In genomic region chrX:134374910-134375309, GRCh38 we compare ENCODE assay signal across 9 cellular contexts. TPM values are rescaled to one million over a fixed set of nuclear protein-coding genes. Genes with fewer than 3 reads are reported as not detected.
DNase-seq lines count a peak whose midpoint lies in the region; ATAC-seq and TF ChIP-seq lines count a peak whose summit lies in the region.
"Had no signal": no experiment of that assay in that cellular context is flagged by ENCODE, and none has a peak within 500 bp of the region (broad histone marks: within the 10 kb centered on the region; RNA-seq: fewer than 3 reads in every experiment).

No MANE protein-coding gene starts in this region.

- ATAC-seq in GM18498 (IDR thresholded peaks at IDR 0.05; ENCODE audit: unreplicated experiment): no peak
- ATAC-seq: body of pancreas had no signal

- peaks cover 43% of the 10 kb centered on the region for H3K79me2 ChIP-seq in mammary epithelial cell (ENCODE audit: insufficient read depth, low read length)

- dilution Hi-C loops in mammary epithelial cell (cut with HindIII; ENCODE audit: low sequenced_read_pairs): no loop called here

- TF ChIP-seq POLR2A in NB4 (IDR thresholded peaks at IDR 0.05; ENCODE audit: extremely low read depth, insufficient read length): no peak

- peaks cover 4% of the 10 kb centered on the region for H3K4me1 ChIP-seq in mammary epithelial cell (ENCODE audit: insufficient read depth, low read length)

- peak overlapping the region; percentile 91 to 96 (median 91) for H3K4me3 Mint-ChIP-seq in nephron

- H2AFZ ChIP-seq in mammary epithelial cell (ENCODE audit: low read depth, low read length): no peak overlapping the region

- H3K9ac ChIP-seq in mammary epithelial cell (ENCODE audit: insufficient read depth, low read length): peak overlapping the region; percentile 75

- peaks cover 3% of the 10 kb centered on the region for H3K9me3 Mint-ChIP-seq in nephron

- intact Hi-C loops in mammary epithelial cell (cut with micrococcal nuclease): no loop called here

- H3K36me3 ChIP-seq in mammary epithelial cell (ENCODE audit: insufficient read depth, low read length): no peaks in the 10 kb centered on the region

- no peak for TF ChIP-seq CTCF in GM12864 (IDR thresholded peaks at IDR 0.05; ENCODE audit: low read depth, low read length, missing control alignments)
- no peak for TF ChIP-seq CTCF in NB4 (IDR thresholded peaks at IDR 0.05; ENCODE audit: low read depth, low read length)
- TF ChIP-seq CTCF in mammary epithelial cell (conservative IDR thresholded peaks at IDR 0.05 in 1 of 2, IDR thresholded peaks at IDR 0.05 in 1 of 2; ENCODE audit: extremely low read depth in 1 of 2, insufficient read depth in 1 of 2, low read depth in 1 of 2, low read length in 2 of 2): no peak
- TF ChIP-seq CTCF in nephron (IDR thresholded peaks at IDR 0.05; ENCODE audit: unreplicated experiment in 3 of 3): no peak

- H3K4me3 ChIP-seq in GM12864 (ENCODE audit: low read depth, low read length) (peak overlapping the region; percentile 80), NB4 (ENCODE audit: low read depth, low read length) (peak overlapping the region; percentile 91), mammary epithelial cell (replicated peaks in 1 of 3; ENCODE audit: insufficient read depth in 1 of 3, low read depth in 2 of 3, low read length in 3 of 3) (peak overlapping the region in 2 of 3 experiments; percentile 68 to 84)

- no peaks in the 10 kb centered on the region for H4K20me1 ChIP-seq in mammary epithelial cell (ENCODE audit: insufficient read depth, low read length)

- CTCF ChIA-PET in mammary epithelial cell (lab: Charles Lee; ENCODE audit: low non-redundant PET): no interaction called here

- BruUV-seq in mammary epithelial cell (replicated peaks; lab: Mats Ljungman, UMichigan): no TSS peak

- no peaks in the 10 kb centered on the region for H3K9me3 ChIP-seq in mammary epithelial cell (replicated peaks; ENCODE audit: insufficient read depth, low read length)
- H3K9me3 ChIP-seq: body of pancreas had no signal

- no peaks in the 10 kb centered on the region for H3K27me3 ChIP-seq in mammary epithelial cell (ENCODE audit: insufficient read depth, low read length)
- H3K27me3 ChIP-seq: body of pancreas had no signal

- peak overlapping the region in 2 of 3 experiments; percentile 74 to 80 for H3K27ac Mint-ChIP-seq in nephron

- H3K36me3 Mint-ChIP-seq in nephron (ENCODE audit: low read depth): peaks cover 12% of the 10 kb centered on the region

- H3K4me1 Mint-ChIP-seq in nephron: peaks cover 6% of the 10 kb centered on the region

- in situ Hi-C loops in mammary epithelial cell (cut with MboI; ENCODE audit: low sequenced_read_pairs in 2 of 2): no loop called here

- no peaks in the 10 kb centered on the region for H3K27me3 Mint-ChIP-seq in nephron (ENCODE audit: low read depth)

- no peak for DNase-seq in GM12864 (ENCODE audit: low read depth)
- DNase-seq in NB4 (ENCODE audit: low read depth): no peak
- DNase-seq in mammary epithelial cell: no peak
- no peak for DNase-seq in NCI-H2196 treated with DMSO at 0.1 percent for 48 hours (lab: John Stamatoyannopoulos, UW; ENCODE audit: unreplicated experiment)
- no peak for DNase-seq in kidney tubule cell (ENCODE audit: low spot score)
- DNase-seq in NCI-H187 treated with DMSO at 0.1 percent for 48 hours (lab: John Stamatoyannopoulos, UW): no peak
- DNase-seq: body of pancreas had no signal

- H3K4me2 ChIP-seq in mammary epithelial cell (ENCODE audit: insufficient read depth, low read depth, low read length): peak overlapping the region; percentile 48

- no peak overlapping the region for H3K27ac ChIP-seq in mammary epithelial cell (ENCODE audit: insufficient read depth, low read depth, low read length)

- 100% methylated on average over 2 of the region's 2 CpGs for WGBS in mammary epithelial cell (ENCODE audit: low coverage, missing lambda C conversion rate)

RNA-seq across cellular contexts. Expression of gene PHF6, which starts 1.8 kb away (rescaled TPM):
- total RNA-seq in mammary epithelial cell: 10 to 100 TPM; 27.3 to 31.7 TPM
- 7.4 TPM for polyA plus RNA-seq in mammary epithelial cell
- 22.9 TPM for polyA minus RNA-seq in mammary epithelial cell
